ENCODE assay signal across 1 cellular context in the genomic region with DNA sequence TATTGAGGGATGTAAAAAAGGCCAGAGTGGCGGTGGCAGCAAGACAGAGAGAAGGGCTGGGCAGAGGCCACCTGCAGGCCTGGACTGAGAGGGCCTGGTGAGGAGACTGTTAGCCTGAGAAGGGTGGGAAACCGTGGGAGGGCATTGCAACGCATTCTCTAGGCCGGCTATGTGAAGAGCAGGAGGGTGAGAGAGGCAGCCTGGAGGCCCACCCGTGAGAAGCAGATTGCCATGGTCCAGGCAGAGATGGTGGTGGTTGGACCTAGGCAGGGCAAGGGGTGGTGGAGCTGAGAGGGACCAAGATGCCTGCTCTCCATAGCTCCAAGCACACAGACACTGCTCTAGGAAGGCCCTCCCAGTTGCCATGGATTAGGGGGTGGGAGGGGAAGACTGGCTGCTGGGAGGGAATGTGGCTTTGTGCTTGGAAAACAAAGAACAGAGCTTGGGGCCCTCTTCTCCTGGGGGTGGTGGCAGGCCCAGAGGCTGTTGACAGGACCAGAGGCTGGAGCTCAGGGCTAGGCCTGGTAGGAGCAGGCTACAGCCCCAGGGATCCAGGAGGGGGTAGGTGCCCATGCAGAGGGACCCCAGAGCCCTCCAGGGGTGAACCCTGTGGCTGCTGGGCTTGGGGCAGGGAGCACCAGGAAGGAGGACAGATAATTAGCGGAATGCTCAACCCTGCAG.
TF ChIP-seq lines count a peak whose summit lies in the region.

No MANE protein-coding gene starts in this region.

TF ChIP-seq in HepG2, 621 proteins besides CTCF, POLR2A, EP300 and RAD21 (continued from another document):
- peak; percentile 26; the same call in 1 of the 2 replicates for TF ChIP-seq ETV5 (CRISPR knock-in tag; IDR thresholded peaks at IDR 0.05; ENCODE audit: borderline replicate concordance)
- TF ChIP-seq ZNF775 (CRISPR knock-in tag; IDR thresholded peaks at IDR 0.05; ENCODE audit: borderline replicate concordance): no peak
- TF ChIP-seq, protein P1, sequence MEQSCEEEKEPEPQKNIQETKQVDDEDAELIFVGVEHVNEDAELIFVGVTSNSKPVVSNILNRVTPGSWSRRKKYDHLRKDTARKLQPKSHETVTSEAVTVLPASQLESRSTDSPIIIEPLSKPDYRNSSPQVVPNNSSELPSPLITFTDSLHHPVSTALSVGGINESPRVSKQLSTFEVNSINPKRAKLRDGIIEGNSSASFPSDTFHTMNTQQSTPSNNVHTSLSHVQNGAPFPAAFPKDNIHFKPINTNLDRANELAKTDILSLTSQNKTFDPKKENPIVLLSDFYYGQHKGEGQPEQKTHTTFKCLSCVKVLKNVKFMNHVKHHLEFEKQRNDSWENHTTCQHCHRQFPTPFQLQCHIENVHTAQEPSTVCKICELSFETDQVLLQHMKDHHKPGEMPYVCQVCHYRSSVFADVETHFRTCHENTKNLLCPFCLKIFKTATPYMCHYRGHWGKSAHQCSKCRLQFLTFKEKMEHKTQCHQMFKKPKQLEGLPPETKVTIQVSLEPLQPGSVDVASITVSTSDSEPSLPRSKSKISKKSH (CRISPR knock-in tag; IDR thresholded peaks at IDR 0.05; ENCODE audit: borderline replicate concordance): no peak
- TF ChIP-seq, protein P2, sequence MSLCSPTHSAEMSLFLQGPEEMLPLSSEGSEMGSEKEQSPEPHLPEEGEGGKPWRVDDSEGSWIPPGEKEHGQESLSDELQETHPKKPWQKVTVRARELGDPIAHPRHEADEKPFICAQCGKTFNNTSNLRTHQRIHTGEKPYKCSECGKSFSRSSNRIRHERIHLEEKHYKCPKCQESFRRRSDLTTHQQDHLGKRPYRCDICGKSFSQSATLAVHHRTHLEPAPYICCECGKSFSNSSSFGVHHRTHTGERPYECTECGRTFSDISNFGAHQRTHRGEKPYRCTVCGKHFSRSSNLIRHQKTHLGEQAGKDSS (CRISPR knock-in tag; IDR thresholded peaks at IDR 0.05; ENCODE audit: borderline replicate concordance, low read depth): 0 out of 2 replicates have a peak, but pooled peaks have one; percentile 59
- TF ChIP-seq, protein P3, sequence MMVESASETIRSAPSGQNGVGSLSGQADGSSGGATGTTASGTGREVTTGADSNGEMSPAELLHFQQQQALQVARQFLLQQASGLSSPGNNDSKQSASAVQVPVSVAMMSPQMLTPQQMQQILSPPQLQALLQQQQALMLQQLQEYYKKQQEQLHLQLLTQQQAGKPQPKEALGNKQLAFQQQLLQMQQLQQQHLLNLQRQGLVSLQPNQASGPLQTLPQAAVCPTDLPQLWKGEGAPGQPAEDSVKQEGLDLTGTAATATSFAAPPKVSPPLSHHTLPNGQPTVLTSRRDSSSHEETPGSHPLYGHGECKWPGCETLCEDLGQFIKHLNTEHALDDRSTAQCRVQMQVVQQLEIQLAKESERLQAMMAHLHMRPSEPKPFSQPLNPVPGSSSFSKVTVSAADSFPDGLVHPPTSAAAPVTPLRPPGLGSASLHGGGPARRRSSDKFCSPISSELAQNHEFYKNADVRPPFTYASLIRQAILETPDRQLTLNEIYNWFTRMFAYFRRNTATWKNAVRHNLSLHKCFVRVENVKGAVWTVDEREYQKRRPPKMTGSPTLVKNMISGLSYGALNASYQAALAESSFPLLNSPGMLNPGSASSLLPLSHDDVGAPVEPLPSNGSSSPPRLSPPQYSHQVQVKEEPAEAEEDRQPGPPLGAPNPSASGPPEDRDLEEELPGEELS (CRISPR knock-in tag; IDR thresholded peaks at IDR 0.05): peak; percentile 72
- no peak for TF ChIP-seq ZNF562 (CRISPR knock-in tag; IDR thresholded peaks at IDR 0.05; ENCODE audit: borderline replicate concordance)
- 0 out of 2 replicates have a peak, but pooled peaks have one; percentile 41 for TF ChIP-seq ZMYM3 (CRISPR knock-in tag; IDR thresholded peaks at IDR 0.05)
- TF ChIP-seq RFXAP (CRISPR knock-in tag; IDR thresholded peaks at IDR 0.05; ENCODE audit: borderline replicate concordance): no peak
- no peak for TF ChIP-seq MIER2 (CRISPR knock-in tag; IDR thresholded peaks at IDR 0.05)
- TF ChIP-seq TOE1 (CRISPR knock-in tag; IDR thresholded peaks at IDR 0.05): no peak
- peak; percentile 94 for TF ChIP-seq SOX5 (CRISPR knock-in tag; IDR thresholded peaks at IDR 0.05; ENCODE audit: borderline replicate concordance)
- TF ChIP-seq RBM39 (IDR thresholded peaks at IDR 0.05; ENCODE audit: low read depth, low read length, poor library complexity, severe bottlenecking): no peak
- no peak for TF ChIP-seq ZBTB8A (CRISPR knock-in tag; IDR thresholded peaks at IDR 0.05; ENCODE audit: borderline replicate concordance, low read depth)
- TF ChIP-seq, protein P4, sequence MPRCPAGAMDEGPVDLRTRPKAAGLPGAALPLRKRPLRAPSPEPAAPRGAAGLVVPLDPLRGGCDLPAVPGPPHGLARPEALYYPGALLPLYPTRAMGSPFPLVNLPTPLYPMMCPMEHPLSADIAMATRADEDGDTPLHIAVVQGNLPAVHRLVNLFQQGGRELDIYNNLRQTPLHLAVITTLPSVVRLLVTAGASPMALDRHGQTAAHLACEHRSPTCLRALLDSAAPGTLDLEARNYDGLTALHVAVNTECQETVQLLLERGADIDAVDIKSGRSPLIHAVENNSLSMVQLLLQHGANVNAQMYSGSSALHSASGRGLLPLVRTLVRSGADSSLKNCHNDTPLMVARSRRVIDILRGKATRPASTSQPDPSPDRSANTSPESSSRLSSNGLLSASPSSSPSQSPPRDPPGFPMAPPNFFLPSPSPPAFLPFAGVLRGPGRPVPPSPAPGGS (CRISPR knock-in tag; IDR thresholded peaks at IDR 0.05): 0 out of 2 replicates have a peak, but pooled peaks have one; percentile 55
- TF ChIP-seq ETV6 (CRISPR knock-in tag; conservative IDR thresholded peaks at IDR 0.05): no peak; the same call in 1 of the 2 replicates
- no peak for TF ChIP-seq SNRNP70 (IDR thresholded peaks at IDR 0.05; ENCODE audit: low read depth, low read length)
- no peak for TF ChIP-seq NCOA5 (CRISPR knock-in tag; IDR thresholded peaks at IDR 0.05)
- 0 out of 2 replicates have a peak, but pooled peaks have one; percentile 40 for TF ChIP-seq ZNF331 (CRISPR knock-in tag; IDR thresholded peaks at IDR 0.05)
- TF ChIP-seq, protein P5, sequence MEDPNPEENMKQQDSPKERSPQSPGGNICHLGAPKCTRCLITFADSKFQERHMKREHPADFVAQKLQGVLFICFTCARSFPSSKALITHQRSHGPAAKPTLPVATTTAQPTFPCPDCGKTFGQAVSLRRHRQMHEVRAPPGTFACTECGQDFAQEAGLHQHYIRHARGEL (CRISPR knock-in tag; IDR thresholded peaks at IDR 0.05): no peak
- no peak for TF ChIP-seq RFXANK (CRISPR knock-in tag; IDR thresholded peaks at IDR 0.05)
- no peak for TF ChIP-seq ATF1 (CRISPR knock-in tag; IDR thresholded peaks at IDR 0.05)
- TF ChIP-seq SP140L (CRISPR knock-in tag; IDR thresholded peaks at IDR 0.05; ENCODE audit: borderline replicate concordance): 0 out of 2 replicates have a peak, but pooled peaks have one; percentile 17
- peak; percentile 35; the same call in 1 of the 2 replicates for TF ChIP-seq ZNF343 (CRISPR knock-in tag; IDR thresholded peaks at IDR 0.05)
- no peak for TF ChIP-seq NR2F1 (CRISPR knock-in tag; IDR thresholded peaks at IDR 0.05)
- TF ChIP-seq ZNF251 (CRISPR knock-in tag; IDR thresholded peaks at IDR 0.05): no peak
- peak; percentile 17; the same call in 1 of the 2 replicates for TF ChIP-seq CBFB (CRISPR knock-in tag; IDR thresholded peaks at IDR 0.05)
- TF ChIP-seq, protein P6, sequence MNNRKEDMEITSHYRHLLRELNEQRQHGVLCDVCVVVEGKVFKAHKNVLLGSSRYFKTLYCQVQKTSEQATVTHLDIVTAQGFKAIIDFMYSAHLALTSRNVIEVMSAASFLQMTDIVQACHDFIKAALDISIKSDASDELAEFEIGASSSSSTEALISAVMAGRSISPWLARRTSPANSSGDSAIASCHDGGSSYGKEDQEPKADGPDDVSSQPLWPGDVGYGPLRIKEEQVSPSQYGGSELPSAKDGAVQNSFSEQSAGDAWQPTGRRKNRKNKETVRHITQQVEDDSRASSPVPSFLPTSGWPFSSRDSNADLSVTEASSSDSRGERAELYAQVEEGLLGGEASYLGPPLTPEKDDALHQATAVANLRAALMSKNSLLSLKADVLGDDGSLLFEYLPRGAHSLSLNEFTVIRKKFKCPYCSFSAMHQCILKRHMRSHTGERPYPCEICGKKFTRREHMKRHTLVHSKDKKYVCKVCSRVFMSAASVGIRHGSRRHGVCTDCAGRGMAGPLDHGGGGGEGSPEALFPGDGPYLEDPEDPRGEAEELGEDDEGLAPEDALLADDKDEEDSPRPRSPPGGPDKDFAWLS (CRISPR knock-in tag; IDR thresholded peaks at IDR 0.05; ENCODE audit: borderline replicate concordance): no peak
- no peak for TF ChIP-seq ZFAT (CRISPR knock-in tag; conservative IDR thresholded peaks at IDR 0.05)
- TF ChIP-seq GABPB1 (CRISPR knock-in tag; IDR thresholded peaks at IDR 0.05): peak; percentile 25; the same call in 1 of the 2 replicates
- peak; percentile 53; the same call in 1 of the 2 replicates for TF ChIP-seq TBX2 (CRISPR knock-in tag; IDR thresholded peaks at IDR 0.05; ENCODE audit: borderline replicate concordance)
- 0 out of 2 replicates have a peak, but pooled peaks have one; percentile 9 for TF ChIP-seq ZNF564 (CRISPR knock-in tag; IDR thresholded peaks at IDR 0.05)
- TF ChIP-seq ZNF34 (CRISPR knock-in tag; IDR thresholded peaks at IDR 0.05; ENCODE audit: borderline replicate concordance): 0 out of 2 replicates have a peak, but pooled peaks have one; percentile 61
- no peak for TF ChIP-seq MED1 (CRISPR knock-in tag; IDR thresholded peaks at IDR 0.05)
- TF ChIP-seq SMAD1 (CRISPR knock-in tag; IDR thresholded peaks at IDR 0.05; ENCODE audit: borderline replicate concordance, low read depth): no peak
- peak; percentile 71 for TF ChIP-seq SAP130 (CRISPR knock-in tag; IDR thresholded peaks at IDR 0.05; ENCODE audit: low read depth)
- TF ChIP-seq, protein P7, sequence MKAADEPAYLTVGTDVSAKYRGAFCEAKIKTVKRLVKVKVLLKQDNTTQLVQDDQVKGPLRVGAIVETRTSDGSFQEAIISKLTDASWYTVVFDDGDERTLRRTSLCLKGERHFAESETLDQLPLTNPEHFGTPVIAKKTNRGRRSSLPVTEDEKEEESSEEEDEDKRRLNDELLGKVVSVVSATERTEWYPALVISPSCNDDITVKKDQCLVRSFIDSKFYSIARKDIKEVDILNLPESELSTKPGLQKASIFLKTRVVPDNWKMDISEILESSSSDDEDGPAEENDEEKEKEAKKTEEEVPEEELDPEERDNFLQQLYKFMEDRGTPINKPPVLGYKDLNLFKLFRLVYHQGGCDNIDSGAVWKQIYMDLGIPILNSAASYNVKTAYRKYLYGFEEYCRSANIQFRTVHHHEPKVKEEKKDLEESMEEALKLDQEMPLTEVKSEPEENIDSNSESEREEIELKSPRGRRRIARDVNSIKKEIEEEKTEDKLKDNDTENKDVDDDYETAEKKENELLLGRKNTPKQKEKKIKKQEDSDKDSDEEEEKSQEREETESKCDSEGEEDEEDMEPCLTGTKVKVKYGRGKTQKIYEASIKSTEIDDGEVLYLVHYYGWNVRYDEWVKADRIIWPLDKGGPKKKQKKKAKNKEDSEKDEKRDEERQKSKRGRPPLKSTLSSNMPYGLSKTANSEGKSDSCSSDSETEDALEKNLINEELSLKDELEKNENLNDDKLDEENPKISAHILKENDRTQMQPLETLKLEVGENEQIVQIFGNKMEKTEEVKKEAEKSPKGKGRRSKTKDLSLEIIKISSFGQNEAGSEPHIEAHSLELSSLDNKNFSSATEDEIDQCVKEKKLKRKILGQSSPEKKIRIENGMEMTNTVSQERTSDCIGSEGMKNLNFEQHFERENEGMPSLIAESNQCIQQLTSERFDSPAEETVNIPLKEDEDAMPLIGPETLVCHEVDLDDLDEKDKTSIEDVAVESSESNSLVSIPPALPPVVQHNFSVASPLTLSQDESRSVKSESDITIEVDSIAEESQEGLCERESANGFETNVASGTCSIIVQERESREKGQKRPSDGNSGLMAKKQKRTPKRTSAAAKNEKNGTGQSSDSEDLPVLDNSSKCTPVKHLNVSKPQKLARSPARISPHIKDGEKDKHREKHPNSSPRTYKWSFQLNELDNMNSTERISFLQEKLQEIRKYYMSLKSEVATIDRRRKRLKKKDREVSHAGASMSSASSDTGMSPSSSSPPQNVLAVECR (CRISPR knock-in tag; IDR thresholded peaks at IDR 0.05; ENCODE audit: borderline replicate concordance): peak; percentile 23; the same call in 1 of the 2 replicates
- TF ChIP-seq ZSCAN25 (CRISPR knock-in tag; IDR thresholded peaks at IDR 0.05): peak; percentile 54; the same call in 1 of the 2 replicates
- TF ChIP-seq XBP1 (CRISPR knock-in tag; IDR thresholded peaks at IDR 0.05): no peak
- TF ChIP-seq MTF1 (CRISPR knock-in tag; IDR thresholded peaks at IDR 0.05): no peak
- TF ChIP-seq ZNF556 (CRISPR knock-in tag; IDR thresholded peaks at IDR 0.05; ENCODE audit: borderline replicate concordance): peak; percentile 85; the same call in 1 of the 2 replicates
- 0 out of 2 replicates have a peak, but pooled peaks have one; percentile 17 for TF ChIP-seq RXRA (CRISPR knock-in tag; IDR thresholded peaks at IDR 0.05)
- peak; percentile 68 for TF ChIP-seq SPEN (CRISPR knock-in tag; IDR thresholded peaks at IDR 0.05; ENCODE audit: low read depth)
- TF ChIP-seq ZNF451 (CRISPR knock-in tag; IDR thresholded peaks at IDR 0.05): 0 out of 2 replicates have a peak, but pooled peaks have one; percentile 16
- no peak for TF ChIP-seq RBFOX2 (IDR thresholded peaks at IDR 0.05; ENCODE audit: low read depth, low read length)
- TF ChIP-seq AHR (CRISPR knock-in tag; IDR thresholded peaks at IDR 0.05): peak; percentile 59; the same call in 1 of the 2 replicates
- TF ChIP-seq KDM6A (CRISPR knock-in tag; IDR thresholded peaks at IDR 0.05; ENCODE audit: low read depth): no peak
- TF ChIP-seq RARG (CRISPR knock-in tag; IDR thresholded peaks at IDR 0.05; ENCODE audit: low read depth): no peak
- no peak for TF ChIP-seq GABPA (IDR thresholded peaks at IDR 0.05; ENCODE audit: low read depth, low read length)
- no peak for TF ChIP-seq GABPA (CRISPR knock-in tag; IDR thresholded peaks at IDR 0.05; ENCODE audit: low read depth)
- peak; percentile 69; the same call in 1 of the 2 replicates for TF ChIP-seq ZFY (CRISPR knock-in tag; IDR thresholded peaks at IDR 0.05)
- TF ChIP-seq HIVEP1 (CRISPR knock-in tag; IDR thresholded peaks at IDR 0.05): no peak
